Comparison of ENCODE assay signal across 8 cellular contexts in the genomic region with DNA sequence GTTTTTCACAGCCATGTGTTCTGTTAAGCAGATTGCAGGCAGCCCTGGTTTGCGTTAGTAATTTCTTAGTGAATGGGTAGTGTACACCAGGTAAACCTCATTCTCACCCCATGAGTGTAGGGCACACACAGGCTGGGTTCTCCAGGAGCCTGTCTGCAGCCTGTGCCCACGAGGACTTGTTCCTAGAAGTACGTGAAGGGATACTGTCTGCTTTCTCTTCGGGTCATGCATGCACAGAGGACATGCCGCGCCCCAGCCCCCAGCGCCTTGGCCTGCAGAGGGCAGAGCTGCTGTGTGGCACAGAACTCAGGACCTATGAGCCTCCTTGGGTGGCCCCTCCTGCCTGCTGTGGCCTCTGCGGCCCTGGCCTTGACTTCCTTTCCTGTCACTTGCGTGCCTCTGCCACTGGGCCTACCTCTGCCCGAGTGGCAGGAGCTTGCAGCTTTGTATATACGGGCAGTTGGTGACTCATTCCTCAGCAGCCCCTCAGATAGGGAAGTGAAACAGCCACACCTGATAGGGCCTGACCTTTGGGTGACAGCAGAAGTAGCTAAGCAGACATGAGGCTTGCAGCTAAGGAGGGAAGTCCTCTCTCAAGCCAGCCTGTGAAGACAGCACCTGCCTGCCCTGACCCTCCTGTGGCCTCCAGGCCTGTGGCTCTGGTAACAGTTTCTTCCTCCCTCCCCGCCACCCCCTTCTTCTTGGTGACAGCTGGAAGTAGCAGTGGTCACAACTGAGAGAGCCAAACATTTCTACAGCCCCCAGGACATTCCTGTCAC. TPM values are rescaled to one million over a fixed set of nuclear protein-coding genes. Genes with fewer than 3 reads are reported as not detected.
DNase-seq lines count a peak whose midpoint lies in the region; ATAC-seq lines count a peak whose summit lies in the region.

No MANE protein-coding gene starts in this region.

- H3K14ac ChIP-seq in mesenchymal stem cell (ENCODE audit: low read length in 2 of 2): peak overlapping the region in 1 of 2 experiments; percentile 78

- peak overlapping the region in 1 of 2 experiments; percentile 57 for H3K4me3 ChIP-seq in mesenchymal stem cell (ENCODE audit: insufficient read depth in 1 of 2, low read depth in 1 of 2, low read length in 2 of 2)

- H2BK15ac ChIP-seq in mesenchymal stem cell (ENCODE audit: low read depth, poor library complexity, severe bottlenecking): no peak overlapping the region

- H3K4me1 ChIP-seq in mesenchymal stem cell (ENCODE audit: control insufficient read depth, insufficient read depth, low read depth, low read length): peaks cover 32% of the 10 kb centered on the region

- H2BK5ac ChIP-seq in mesenchymal stem cell (ENCODE audit: low read depth, low read length, poor library complexity, severe bottlenecking): no peak overlapping the region

- H3K79me1 ChIP-seq in mesenchymal stem cell (replicated peaks; ENCODE audit: low read length, poor library complexity, severe bottlenecking): peaks cover 15% of the 10 kb centered on the region

- H3K4ac ChIP-seq in mesenchymal stem cell (ENCODE audit: low read depth in 1 of 2, low read length in 2 of 2): peak overlapping the region; percentile 27 to 47

- H3K36me3 Mint-ChIP-seq in dendritic cell treated with granulocyte-macrophage colony-stimulating factor and Interleukin-4, amounts not matched to agents 40 ng/mL and 50 ng/mL, for 4 days (ENCODE audit: low read depth): peaks cover 21% of the 10 kb centered on the region

- H3K36me3 ChIP-seq in mesenchymal stem cell (ENCODE audit: control insufficient read depth in 1 of 2, insufficient read depth in 2 of 2, low read depth in 1 of 2, low read length in 2 of 2): peaks cover 0 to 21% of the 10 kb centered on the region in 2 experiments

- H3K4me2 ChIP-seq in mesenchymal stem cell (ENCODE audit: low read length, poor library complexity, severe bottlenecking): no peak overlapping the region

- no peaks in the 10 kb centered on the region for H3K9me3 Mint-ChIP-seq in dendritic cell treated with granulocyte-macrophage colony-stimulating factor and Interleukin-4, amounts not matched to agents 40 ng/mL and 50 ng/mL, for 4 days

- no peak overlapping the region for H3K23ac ChIP-seq in mesenchymal stem cell (ENCODE audit: low read length in 2 of 2)

- peaks cover 97% of the 10 kb centered on the region for H3K4me1 Mint-ChIP-seq in dendritic cell treated with granulocyte-macrophage colony-stimulating factor and Interleukin-4, amounts not matched to agents 40 ng/mL and 50 ng/mL, for 4 days (ENCODE audit: low read depth)

- peak overlapping the region; percentile 6 for H3K4me3 Mint-ChIP-seq in dendritic cell treated with granulocyte-macrophage colony-stimulating factor and Interleukin-4, amounts not matched to agents 40 ng/mL and 50 ng/mL, for 4 days

- no peaks in the 10 kb centered on the region for H3K27me3 Mint-ChIP-seq in dendritic cell treated with granulocyte-macrophage colony-stimulating factor and Interleukin-4, amounts not matched to agents 40 ng/mL and 50 ng/mL, for 4 days

- H2AK5ac ChIP-seq in mesenchymal stem cell (ENCODE audit: low read length, severe bottlenecking): peak overlapping the region; percentile 10

- H3K27ac ChIP-seq in mesenchymal stem cell (ENCODE audit: low read length, poor library complexity, severe bottlenecking): peak overlapping the region; percentile 3

- H4K91ac ChIP-seq in mesenchymal stem cell (ENCODE audit: low read length): peak overlapping the region; percentile 54

- H3K9ac ChIP-seq in mesenchymal stem cell (ENCODE audit: low read length): peak overlapping the region; percentile 80

- peak overlapping the region; percentile 85 for H3K27ac Mint-ChIP-seq in dendritic cell treated with granulocyte-macrophage colony-stimulating factor and Interleukin-4, amounts not matched to agents 40 ng/mL and 50 ng/mL, for 4 days

- in situ Hi-C loops in KBM-7 (cut with MboI; ENCODE audit: low pct_unique_long_range_greater_than_20kb, low sequenced_read_pairs): no loop called here

- 66% methylated on average over 12 of the region's 12 CpGs for whole genome bisulfite sequencing in mesenchymal stem cell

- peak overlapping the region in 1 of 2 experiments; percentile 93 for H2BK12ac ChIP-seq in mesenchymal stem cell (ENCODE audit: low read length in 2 of 2)

- peak overlapping the region; percentile 45 for H4K8ac ChIP-seq in mesenchymal stem cell (ENCODE audit: low read length)

- H3K18ac ChIP-seq in mesenchymal stem cell (ENCODE audit: low read depth in 1 of 2, low read length in 2 of 2): peak overlapping the region; percentile 59 to 86

- no peak overlapping the region for H2AFZ ChIP-seq in mesenchymal stem cell (ENCODE audit: low read depth, low read length)

- H3K27me3 ChIP-seq in mesenchymal stem cell (ENCODE audit: control insufficient read depth in 1 of 2, insufficient read depth in 1 of 2, low read length in 2 of 2): no peaks in the 10 kb centered on the region

- no peak overlapping the region for H2BK120ac ChIP-seq in mesenchymal stem cell (ENCODE audit: low read depth, low read length)

- DNase-seq in ELR (ENCODE audit: low read depth) (peak; percentile 69), KBM-7 (peak; percentile 100), mesenchymal stem cell (peak; percentile 85), RKO (ENCODE audit: low spot score) (no peak)
- peak; percentile 73 for DNase-seq in activated CD4-positive, CD25-positive, alpha-beta regulatory T cell treated with anti-CD3 and anti-CD28 coated beads, Interleukin-2, amount 50 U/mL, for 72 hours
- DNase-seq in stimulated activated CD8-positive, alpha-beta memory T cell treated with anti-CD3 and anti-CD28 coated beads, Interleukin-7, amount 100 ng/mL, for 24 hours (ENCODE audit: low read depth): peak; percentile 40

- peak; percentile 69 for ATAC-seq in GM21529 (IDR thresholded peaks at IDR 0.05; ENCODE audit: unreplicated experiment)

- no peaks in the 10 kb centered on the region for H3K9me3 ChIP-seq in mesenchymal stem cell (ENCODE audit: control insufficient read depth, low read length)

- intact Hi-C loops in dendritic cell treated with granulocyte-macrophage colony-stimulating factor and Interleukin-4, amounts not matched to agents 40 ng/mL and 50 ng/mL, for 4 days (cut with micrococcal nuclease): loop anchor here (1.0 to 2.0 kb wide), 3 partner anchors 14 to 161 kb away; no protein-coding TSS in a partner anchor

RNA-seq across cellular contexts. Expression of gene PPCDC, which starts 19.5 kb away (rescaled TPM):
- polyA plus RNA-seq in mesenchymal stem cell (2013, experiment 1 of 2): 4.0 TPM
- polyA plus RNA-seq in mesenchymal stem cell (2013, experiment 2 of 2): 4.6 TPM

RNA-seq across cellular contexts. Expression of gene SCAMP5, which starts 47.6 kb away (rescaled TPM):
- 2.4 TPM for polyA plus RNA-seq in mesenchymal stem cell (2013, experiment 1 of 2)
- polyA plus RNA-seq in mesenchymal stem cell (2013, experiment 2 of 2): 2.2 TPM
